Comparison of ENCODE assay signal across 9 cellular contexts in genomic region chr6:157036245-157036681, GRCh38.
DNase-seq lines count a peak whose midpoint lies in the region; ATAC-seq, FAIRE-seq and TF ChIP-seq lines count a peak whose summit lies in the region.
"Had no signal": no experiment of that assay in that cellular context is flagged by ENCODE, and none has a peak within 500 bp of the region (broad histone marks: within the 10 kb centered on the region; RNA-seq: fewer than 3 reads in every experiment).

No MANE protein-coding gene starts in this region.

- peaks cover 0 to 15% (median 6%) of the 10 kb centered on the region in 4 donors for H3K4me1 ChIP-seq in right lobe of liver
- peaks cover 14% of the 10 kb centered on the region for H3K4me1 ChIP-seq in HepG2 (ENCODE audit: insufficient read depth, low read length)
- no peaks in the 10 kb centered on the region for H3K4me1 ChIP-seq in esophagus (ENCODE audit: control insufficient read depth in 2 of 2, insufficient read depth in 2 of 2, low read length in 1 of 2)
- H3K4me1 ChIP-seq in lung (ENCODE audit: control insufficient read depth in 2 of 2, insufficient read depth in 2 of 2, low read length in 2 of 2): peaks cover 2 to 6% of the 10 kb centered on the region in 2 donors

- CTCF ChIA-PET in HepG2 (lab: Yijun Ruan, JAX; ENCODE audit: low intra/inter-chr PET ratio, low total read pairs): no interaction called here

- H2AFZ ChIP-seq in HepG2 (ENCODE audit: low read length): no peak overlapping the region

- in situ Hi-C loops in HepG2 (cut with HindIII; ENCODE audit: extremely low pct_ligation_motif_present, low pct_unique_long_range_greater_than_20kb): loop anchor here (10.0 kb wide), 1 partner anchor 149 kb away; no protein-coding TSS in a partner anchor

- no peak for FAIRE-seq in HepG2 (lab: Jason Lieb, UNC)

- TF ChIP-seq POLR2A in right lobe of liver (IDR thresholded peaks at IDR 0.05) (no peak), HepG2 (IDR thresholded peaks at IDR 0.05; ENCODE audit: insufficient read depth in 1 of 2, low read depth in 2 of 2, low read length in 2 of 2) (no peak)

- H4K20me1 ChIP-seq in HepG2 (ENCODE audit: insufficient read depth, low read length): 0 out of 2 replicates have a peak, but pooled peaks cover 6% of the 10 kb centered on the region

- H3K27me3 ChIP-seq in right lobe of liver (no peaks in the 10 kb centered on the region), HepG2 (ENCODE audit: control insufficient read depth in 1 of 2, insufficient read depth in 2 of 2, low read length in 2 of 2) (no peaks in the 10 kb centered on the region), esophagus (ENCODE audit: control insufficient read depth in 1 of 2, insufficient read depth in 2 of 2, low read length in 2 of 2) (no peaks in the 10 kb centered on the region), lung (ENCODE audit: control insufficient read depth, insufficient read depth) (no peaks in the 10 kb centered on the region)

- no peaks in the 10 kb centered on the region for H3K9me3 ChIP-seq in right lobe of liver
- H3K9me3 ChIP-seq in HepG2 (ENCODE audit: low read length): no peaks in the 10 kb centered on the region
- no peaks in the 10 kb centered on the region for H3K9me3 ChIP-seq in esophagus (ENCODE audit: control insufficient read depth in 2 of 2, insufficient read depth in 1 of 2, low read depth in 1 of 2, low read length in 1 of 2)
- no peaks in the 10 kb centered on the region for H3K9me3 ChIP-seq in lung (ENCODE audit: control insufficient read depth in 2 of 2, insufficient read depth in 1 of 2, low read length in 1 of 2)

- H3K4me3 ChIP-seq in right lobe of liver (no peak overlapping the region), HepG2 (replicated peaks in 1 of 3; ENCODE audit: insufficient read depth in 1 of 3, low read depth in 2 of 3, low read length in 3 of 3) (no peak overlapping the region), esophagus (ENCODE audit: low read depth in 1 of 2, low read length in 2 of 2) (peak overlapping the region in 1 of 2 donors; percentile 26), lung (no peak overlapping the region)

- WGBS in right lobe of liver (ENCODE audit: insufficient coverage, low coverage, low lambda C conversion rate, missing lambda C conversion rate): 64% methylated on average over 5 of the region's 5 CpGs
- WGBS in HepG2 (ENCODE audit: low lambda C conversion rate): 98% methylated on average over 5 of the region's 5 CpGs
- WGBS in esophagus, 2 donors: 29 to 48% methylated on average over 5 of the region's 5 CpGs
- 34 to 39% methylated on average over 5 of the region's 5 CpGs for WGBS in lung, 2 donors

- DNase-seq in right lobe of liver: no peak
- DNase-seq in HepG2 (ENCODE audit: low spot score): no peak
- DNase-seq in lung (ENCODE audit: low spot score): peak; percentile 61
- DNase-seq in DMS53 (lab: John Stamatoyannopoulos, UW): no peak
- DNase-seq in activated CD8-positive, alpha-beta memory T cell treated with anti-CD3 and anti-CD28 coated beads, Interleukin-2, amount 50 U/mL, for 4 hours: no peak
- DNase-seq in NCI-H2081 treated with DMSO at 0.1 percent for 48 hours (lab: John Stamatoyannopoulos, UW): no peak
- DNase-seq in OCI-M2 (lab: John Stamatoyannopoulos, UW; ENCODE audit: unreplicated experiment): no peak
- DNase-seq: NCI-H187 had no signal

- H3K79me2 ChIP-seq in HepG2 (ENCODE audit: insufficient read depth, low read length): peaks cover 6% of the 10 kb centered on the region

- ATAC-seq in right lobe of liver: peak in 3 of 4 donors; percentile 24 to 35 (median 27)
- ATAC-seq in HepG2: no peak
- peak; percentile 56 for ATAC-seq in lung (ENCODE audit: insufficient read depth, low FRiP score)

- TF ChIP-seq CTCF in right lobe of liver (IDR thresholded peaks at IDR 0.05) (no peak), HepG2 (CRISPR knock-in tag; IDR thresholded peaks at IDR 0.05) (no peak), lung (IDR thresholded peaks at IDR 0.05; ENCODE audit: control extremely low read depth, extremely low read depth) (no peak)

- no TSS peak for BruUV-seq in HepG2 (replicated peaks; lab: Mats Ljungman, UMichigan)

- no peaks in the 10 kb centered on the region for H3K36me3 ChIP-seq in right lobe of liver
- H3K36me3 ChIP-seq in HepG2 (replicated peaks in 1 of 2; ENCODE audit: control insufficient read depth in 1 of 2, insufficient read depth in 2 of 2, low read length in 2 of 2): no peaks in the 10 kb centered on the region; a peak in 2 of 5 replicates
- no peaks in the 10 kb centered on the region for H3K36me3 ChIP-seq in esophagus (ENCODE audit: control insufficient read depth in 2 of 2, insufficient read depth in 2 of 2, low read length in 1 of 2)
- no peaks in the 10 kb centered on the region for H3K36me3 ChIP-seq in lung (ENCODE audit: control insufficient read depth in 2 of 2, insufficient read depth in 2 of 2, low read length in 2 of 2)

- H3K27ac ChIP-seq in right lobe of liver: no peak overlapping the region
- H3K27ac ChIP-seq in HepG2 (ENCODE audit: extremely low read length, insufficient read depth, low read length): no peak overlapping the region
- peak overlapping the region; percentile 72 to 79 for H3K27ac ChIP-seq in esophagus (ENCODE audit: low read depth in 2 of 2, low read length in 1 of 2)
- H3K27ac ChIP-seq in lung (ENCODE audit: low read depth in 1 of 2, low read length in 1 of 2): peak overlapping the region in 1 of 2 donors; percentile 77

- POLR2A ChIA-PET in HepG2 (lab: Yijun Ruan, JAX): no interaction called here

- no peak overlapping the region for H3K9ac ChIP-seq in HepG2 (ENCODE audit: insufficient read depth, low read depth, low read length)

- no peak for TF ChIP-seq RAD21 in HepG2 (CRISPR knock-in tag; IDR thresholded peaks at IDR 0.05)

- no peak overlapping the region for H3K4me2 ChIP-seq in HepG2 (ENCODE audit: low read depth, low read length)

- intact Hi-C loops in right lobe of liver (cut with DNase I) (loop anchor here in 1 of 2 donors (10.0 kb wide), 1 partner anchor 149 kb away; no protein-coding TSS in a partner anchor), HepG2 (cut with micrococcal nuclease; ENCODE audit: unreplicated experiment) (no loop called here)

- no peak for TF ChIP-seq EP300 in HepG2 (IDR thresholded peaks at IDR 0.05; ENCODE audit: low read depth in 2 of 2, low read length in 2 of 2)
- no peak for TF ChIP-seq EP300 in HepG2 (CRISPR knock-in tag; IDR thresholded peaks at IDR 0.05; ENCODE audit: borderline replicate concordance)

TF ChIP-seq in HepG2, 621 proteins besides CTCF, POLR2A, EP300 and RAD21:
- TF ChIP-seq SALL2 (CRISPR knock-in tag; IDR thresholded peaks at IDR 0.05) (no peak), SETDB1 (CRISPR knock-in tag; IDR thresholded peaks at IDR 0.05; ENCODE audit: borderline replicate concordance) (no peak), ZNF160 (CRISPR knock-in tag; IDR thresholded peaks at IDR 0.05) (no peak), TGIF2 (CRISPR knock-in tag; IDR thresholded peaks at IDR 0.05) (no peak), ZNF788 (CRISPR knock-in tag; IDR thresholded peaks at IDR 0.05; ENCODE audit: borderline replicate concordance) (no peak), TSC22D2 (CRISPR knock-in tag; IDR thresholded peaks at IDR 0.05; ENCODE audit: borderline replicate concordance) (no peak), ZBTB38 (CRISPR knock-in tag; IDR thresholded peaks at IDR 0.05) (no peak), MATR3 (CRISPR knock-in tag; IDR thresholded peaks at IDR 0.05) (no peak), SIX1 (CRISPR knock-in tag; IDR thresholded peaks at IDR 0.05; ENCODE audit: borderline replicate concordance) (no peak), CBFB (CRISPR knock-in tag; IDR thresholded peaks at IDR 0.05) (no peak), FLYWCH1 (CRISPR knock-in tag; IDR thresholded peaks at IDR 0.05) (no peak), MZF1 (CRISPR knock-in tag; IDR thresholded peaks at IDR 0.05; ENCODE audit: borderline replicate concordance) (no peak), GTF2F1 (IDR thresholded peaks at IDR 0.05; ENCODE audit: low read length) (no peak)

Comparison
In these comparisons a context has a peak if more than half of its experiments do, and no peak if none do; other contexts are left out.
1. H3K27ac ChIP-seq: peak in esophagus (2 of 2); none in right lobe of liver (0 of 3) and HepG2 (single experiment).